ENCODE assay signal across 8 cellular contexts in the genomic region with DNA sequence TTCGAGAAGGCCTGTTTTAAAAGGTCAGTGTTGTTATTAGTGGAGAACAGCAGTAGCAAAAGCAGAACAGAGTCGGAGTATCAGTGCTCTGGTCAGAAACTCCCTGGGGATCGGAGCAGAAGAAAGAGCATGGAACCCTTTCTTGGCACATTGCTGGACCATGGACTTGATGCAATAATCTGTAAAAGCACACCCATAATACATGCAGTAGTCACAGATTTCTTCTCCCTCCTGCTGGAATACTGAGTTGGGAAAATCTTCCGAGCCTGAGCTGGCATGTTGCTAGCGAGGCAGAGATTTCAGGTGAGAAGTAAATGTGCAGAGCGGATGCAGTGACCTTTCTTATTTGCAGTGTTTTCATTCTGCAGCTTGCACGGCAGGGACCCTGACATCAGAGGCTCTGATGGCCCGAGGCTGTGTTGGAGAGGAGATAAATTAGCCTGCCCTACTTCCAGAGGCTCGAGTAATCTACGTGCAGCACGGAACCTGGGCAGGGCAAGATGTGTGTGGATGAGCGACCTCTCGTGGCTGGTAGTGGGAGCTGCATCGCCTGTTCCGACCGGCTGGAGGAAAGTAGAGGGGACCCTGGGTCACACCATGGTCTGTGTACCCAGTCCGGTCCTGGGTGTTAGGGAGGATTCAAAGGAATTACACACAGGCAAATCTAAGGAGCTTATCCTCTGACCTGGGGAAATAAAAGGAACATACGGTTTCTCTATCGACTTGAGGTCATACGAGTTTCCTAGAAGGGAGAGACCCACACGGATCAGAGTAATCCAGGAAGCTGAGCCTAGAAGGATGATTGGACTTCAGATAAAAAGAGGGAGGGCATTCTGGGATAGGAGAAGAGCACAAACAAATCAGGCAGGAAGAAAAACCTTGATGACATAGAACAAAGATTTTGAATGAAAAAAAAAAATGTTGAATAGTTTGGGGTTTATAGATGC.
DNase-seq lines count a peak whose midpoint lies in the region; ATAC-seq lines count a peak whose summit lies in the region.

No MANE protein-coding gene starts in this region.

- H3K4me1 ChIP-seq in neuronal stem cell (ENCODE audit: control insufficient read depth in 2 of 2, insufficient read depth in 1 of 2, low read depth in 1 of 2, low read length in 2 of 2) = peaks cover 0 to 3% of the 10 kb centered on the region in 2 donors

- H3K27ac ChIP-seq in neuronal stem cell (replicated peaks; ENCODE audit: low read length) (no peak overlapping the region), substantia nigra (ENCODE audit: low read depth, low read length, poor library complexity, severe bottlenecking) (no peak overlapping the region)

- no peak overlapping the region for H2AK5ac ChIP-seq in neuronal stem cell (ENCODE audit: low read depth, low read length)

- H3K36me3 ChIP-seq in neuronal stem cell (replicated peaks in 1 of 2; ENCODE audit: control insufficient read depth in 2 of 2, insufficient read depth in 2 of 2, low read length in 2 of 2) = no peaks in the 10 kb centered on the region

- H3K23ac ChIP-seq in neuronal stem cell (ENCODE audit: low read depth, low read length, poor library complexity) = no peak overlapping the region

- no peaks in the 10 kb centered on the region for H3K79me1 ChIP-seq in neuronal stem cell (ENCODE audit: low read depth, low read length)

- no peak overlapping the region for H2BK12ac ChIP-seq in neuronal stem cell (ENCODE audit: low read length)

- no peaks in the 10 kb centered on the region for H3K9me3 ChIP-seq in neuronal stem cell (replicated peaks in 1 of 2; ENCODE audit: control insufficient read depth in 2 of 2, insufficient read depth in 1 of 2, low read depth in 1 of 2, low read length in 2 of 2)

- H3K4me1 Mint-ChIP-seq in activated T-helper 17 cell treated with anti-CD3 and anti-CD28 coated beads, Interleukin-2, amount 50 U/mL, for 72 hours = peaks cover 5% of the 10 kb centered on the region

- H4K91ac ChIP-seq in neuronal stem cell (ENCODE audit: low read depth, low read length, poor library complexity) = no peak overlapping the region

- no peak overlapping the region for H3K27ac Mint-ChIP-seq in activated T-helper 17 cell treated with anti-CD3 and anti-CD28 coated beads, Interleukin-2, amount 50 U/mL, for 72 hours

- peak; percentile 38 for DNase-seq in CMK (ENCODE audit: low read depth)
- peak; percentile 50 for DNase-seq in HuH-7 (ENCODE audit: low spot score)
- DNase-seq in RPMI7951 (ENCODE audit: low read depth) = peak; percentile 95
- peak; percentile 68 for DNase-seq in fibroblast of the conjunctiva (ENCODE audit: low read depth)
- DNase-seq in neuronal stem cell (ENCODE audit: low spot score) = peak; percentile 72
- peak in 48 of 49 donors; percentile 1 to 76 (median 46) for DNase-seq in substantia nigra (lab: John Stamatoyannopoulos, UW)

- H3K4me3 Mint-ChIP-seq in activated T-helper 17 cell treated with anti-CD3 and anti-CD28 coated beads, Interleukin-2, amount 50 U/mL, for 72 hours = no peak overlapping the region

- H3K27me3 Mint-ChIP-seq in activated T-helper 17 cell treated with anti-CD3 and anti-CD28 coated beads, Interleukin-2, amount 50 U/mL, for 72 hours = peaks cover 36% of the 10 kb centered on the region

- peak; percentile 81 for ATAC-seq in GM19463 (IDR thresholded peaks at IDR 0.05; ENCODE audit: unreplicated experiment)
- peak; percentile 92 for ATAC-seq in activated T-helper 17 cell treated with anti-CD3 and anti-CD28 coated beads, Interleukin-2, amount 50 U/mL, for 72 hours (replicated peaks)

- no peak overlapping the region for H3K4ac ChIP-seq in neuronal stem cell (ENCODE audit: low read length)

- H3K36me3 Mint-ChIP-seq in activated T-helper 17 cell treated with anti-CD3 and anti-CD28 coated beads, Interleukin-2, amount 50 U/mL, for 72 hours (ENCODE audit: low read depth) = no peaks in the 10 kb centered on the region

- no peak overlapping the region for H4K8ac ChIP-seq in neuronal stem cell (ENCODE audit: low read depth, low read length)

- peak overlapping the region; percentile 16 for H2AFZ ChIP-seq in neuronal stem cell (ENCODE audit: low read length)

- H3K27me3 ChIP-seq in neuronal stem cell (ENCODE audit: control insufficient read depth in 3 of 3, insufficient read depth in 3 of 3, low read depth in 1 of 3, low read length in 3 of 3) = peaks cover 0 to 4% (median 0%) of the 10 kb centered on the region in 3 experiments

- H2BK15ac ChIP-seq in neuronal stem cell (ENCODE audit: low read length) = no peak overlapping the region

- H2BK5ac ChIP-seq in neuronal stem cell (ENCODE audit: low read length) = no peak overlapping the region

- no CpG with 5 or more reads among the region's 21 CpGs for WGBS in neuronal stem cell (ENCODE audit: extremely low coverage in 2 of 2, insufficient read length in 2 of 2, insufficient replicate concordance in 1 of 2), 2 donors

- no peak overlapping the region for H3K4me3 ChIP-seq in neuronal stem cell (ENCODE audit: low read length in 2 of 2)

- H3K14ac ChIP-seq in neuronal stem cell (ENCODE audit: low read length) = no peak overlapping the region

- no peaks in the 10 kb centered on the region for H3K9me3 Mint-ChIP-seq in activated T-helper 17 cell treated with anti-CD3 and anti-CD28 coated beads, Interleukin-2, amount 50 U/mL, for 72 hours

- no peak overlapping the region for H3K4me2 ChIP-seq in neuronal stem cell (ENCODE audit: insufficient read depth, low read length, poor library complexity, severe bottlenecking)

- H3K18ac ChIP-seq in neuronal stem cell (ENCODE audit: low read length) = no peak overlapping the region

- no peak overlapping the region for H2BK120ac ChIP-seq in neuronal stem cell (ENCODE audit: low read depth, low read length)

- H3K9ac ChIP-seq in neuronal stem cell (ENCODE audit: low read depth, low read length, poor library complexity) = no peak overlapping the region

Comparison
In these comparisons a context has a peak if more than half of its experiments do, and no peak if none do; other contexts are left out.
1. DNase-seq: peak in every context shown above with its lines; median percentile 95 in RPMI7951; 72 in neuronal stem cell; 68 in fibroblast of the conjunctiva; 50 in HuH-7; 46 in substantia nigra; 38 in CMK.